ENCODE assay signal across 1 cellular context in the genomic region with DNA sequence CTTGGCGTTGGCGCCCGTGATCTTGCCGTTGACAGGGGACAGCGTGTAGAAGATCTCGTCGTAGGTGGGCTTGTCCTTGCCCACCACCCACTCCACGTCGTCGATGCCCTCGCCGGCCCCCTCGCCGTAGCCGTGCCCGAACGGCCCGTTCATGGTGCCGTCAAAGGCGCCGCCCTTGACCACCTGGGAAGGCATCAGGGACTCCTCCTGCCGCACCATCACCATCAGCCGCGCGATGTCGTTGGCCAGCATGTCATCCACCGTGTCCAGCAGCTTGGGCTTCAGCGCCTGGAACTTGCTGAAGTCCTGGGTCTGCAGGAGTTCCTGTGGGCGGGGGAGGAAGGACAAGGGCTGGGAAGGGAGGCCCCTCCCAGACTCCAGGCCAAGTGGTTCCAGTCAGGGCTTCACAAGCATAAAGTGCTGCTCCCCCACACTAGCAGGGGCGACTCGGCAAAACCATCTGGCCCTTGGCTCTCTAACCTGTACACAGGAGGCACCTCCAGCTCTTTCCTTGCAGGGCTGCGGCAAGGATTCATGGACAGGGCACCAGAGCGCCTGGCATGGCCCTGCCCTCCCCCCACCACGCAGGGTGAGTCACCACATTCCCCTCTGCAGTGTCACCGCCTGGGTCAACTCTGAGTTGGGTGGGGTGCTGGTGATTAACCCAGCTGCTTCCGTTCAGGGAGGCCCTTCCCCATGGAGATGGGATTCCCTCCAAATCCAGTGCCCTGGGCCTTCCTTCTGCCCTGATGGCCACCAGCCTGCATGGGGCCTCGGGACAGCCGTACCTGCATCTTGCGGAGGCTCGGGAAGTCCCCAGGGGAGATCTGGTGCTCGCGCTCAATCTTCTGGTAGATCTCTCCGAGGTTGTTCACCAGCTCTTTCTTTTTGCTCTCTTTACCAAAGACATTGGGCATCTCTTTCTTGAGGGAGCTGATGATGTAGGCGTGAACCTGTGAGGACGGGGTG.
TF ChIP-seq lines count a peak whose summit lies in the region.

No MANE protein-coding gene starts in this region.

TF ChIP-seq in K562, 482 proteins besides CTCF, POLR2A, EP300 and RAD21 (continued from another document and continues in another):
- no peak for TF ChIP-seq CTCFL (IDR thresholded peaks at IDR 0.05; ENCODE audit: borderline replicate concordance, insufficient read depth, low read depth, low read length, poor library complexity, severe bottlenecking)
- TF ChIP-seq, protein P1, sequence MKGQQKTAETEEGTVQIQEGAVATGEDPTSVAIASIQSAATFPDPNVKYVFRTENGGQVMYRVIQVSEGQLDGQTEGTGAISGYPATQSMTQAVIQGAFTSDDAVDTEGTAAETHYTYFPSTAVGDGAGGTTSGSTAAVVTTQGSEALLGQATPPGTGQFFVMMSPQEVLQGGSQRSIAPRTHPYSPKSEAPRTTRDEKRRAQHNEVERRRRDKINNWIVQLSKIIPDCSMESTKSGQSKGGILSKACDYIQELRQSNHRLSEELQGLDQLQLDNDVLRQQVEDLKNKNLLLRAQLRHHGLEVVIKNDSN (CRISPR knock-in tag; IDR thresholded peaks at IDR 0.05), result no peak
- no peak for TF ChIP-seq ARID2 (IDR thresholded peaks at IDR 0.05)
- TF ChIP-seq MAFG (tag; conservative IDR thresholded peaks at IDR 0.05), result 0 out of 2 replicates have a peak, but pooled peaks have one; percentile 25
- TF ChIP-seq STAT5B (CRISPR knock-in tag; IDR thresholded peaks at IDR 0.05), result no peak
- no peak for TF ChIP-seq ZNF239 (CRISPR knock-in tag; IDR thresholded peaks at IDR 0.05)
- TF ChIP-seq KHSRP (IDR thresholded peaks at IDR 0.05), result no peak
- TF ChIP-seq, protein P2, sequence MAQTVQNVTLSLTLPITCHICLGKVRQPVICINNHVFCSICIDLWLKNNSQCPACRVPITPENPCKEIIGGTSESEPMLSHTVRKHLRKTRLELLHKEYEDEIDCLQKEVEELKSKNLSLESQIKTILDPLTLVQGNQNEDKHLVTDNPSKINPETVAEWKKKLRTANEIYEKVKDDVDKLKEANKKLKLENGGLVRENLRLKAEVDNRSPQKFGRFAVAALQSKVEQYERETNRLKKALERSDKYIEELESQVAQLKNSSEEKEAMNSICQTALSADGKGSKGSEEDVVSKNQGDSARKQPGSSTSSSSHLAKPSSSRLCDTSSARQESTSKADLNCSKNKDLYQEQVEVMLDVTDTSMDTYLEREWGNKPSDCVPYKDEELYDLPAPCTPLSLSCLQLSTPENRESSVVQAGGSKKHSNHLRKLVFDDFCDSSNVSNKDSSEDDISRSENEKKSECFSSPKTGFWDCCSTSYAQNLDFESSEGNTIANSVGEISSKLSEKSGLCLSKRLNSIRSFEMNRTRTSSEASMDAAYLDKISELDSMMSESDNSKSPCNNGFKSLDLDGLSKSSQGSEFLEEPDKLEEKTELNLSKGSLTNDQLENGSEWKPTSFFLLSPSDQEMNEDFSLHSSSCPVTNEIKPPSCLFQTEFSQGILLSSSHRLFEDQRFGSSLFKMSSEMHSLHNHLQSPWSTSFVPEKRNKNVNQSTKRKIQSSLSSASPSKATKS (CRISPR knock-in tag; IDR thresholded peaks at IDR 0.05), result no peak
- TF ChIP-seq ETV5 (CRISPR knock-in tag; IDR thresholded peaks at IDR 0.05; ENCODE audit: low read depth), result peak; percentile 97
- TF ChIP-seq E2F5 (CRISPR knock-in tag; IDR thresholded peaks at IDR 0.05), result no peak
- TF ChIP-seq TFAM (CRISPR knock-in tag; conservative IDR thresholded peaks at IDR 0.05), result no peak
- peak; percentile 68; the same call in 1 of the 2 replicates for TF ChIP-seq NCOR1 (IDR thresholded peaks at IDR 0.05)
- TF ChIP-seq ZNF253 (CRISPR knock-in tag; conservative IDR thresholded peaks at IDR 0.05), result no peak
- peak; percentile 36; the same call in 1 of the 2 replicates for TF ChIP-seq LCOR (CRISPR knock-in tag; IDR thresholded peaks at IDR 0.05)
- TF ChIP-seq GABPB1 (CRISPR knock-in tag; IDR thresholded peaks at IDR 0.05), result peak; percentile 63; the same call in 1 of the 2 replicates
- peak; percentile 42 for TF ChIP-seq TAL1 (IDR thresholded peaks at IDR 0.05)
- peak; percentile 99 for TF ChIP-seq JUND (IDR thresholded peaks at IDR 0.05; ENCODE audit: borderline replicate concordance, low read depth, low read length)
- TF ChIP-seq JUND (tag; IDR thresholded peaks at IDR 0.05; ENCODE audit: borderline replicate concordance, low read depth, low read length), result peak; percentile 99
- TF ChIP-seq ZNF609 (CRISPR knock-in tag; IDR thresholded peaks at IDR 0.05; ENCODE audit: borderline replicate concordance), result no peak
- TF ChIP-seq ETS2 (tag; IDR thresholded peaks at IDR 0.05; ENCODE audit: borderline replicate concordance, poor library complexity, severe bottlenecking), result no peak
- TF ChIP-seq NFIX (CRISPR knock-in tag; IDR thresholded peaks at IDR 0.05; ENCODE audit: low read depth), result no peak
- TF ChIP-seq SREBF2 (CRISPR knock-in tag; IDR thresholded peaks at IDR 0.05), result no peak
- no peak for TF ChIP-seq CBFB (CRISPR knock-in tag; IDR thresholded peaks at IDR 0.05)
- no peak for TF ChIP-seq SNIP1 (IDR thresholded peaks at IDR 0.05; ENCODE audit: low read depth)
- TF ChIP-seq HLTF (IDR thresholded peaks at IDR 0.05), result no peak
- no peak for TF ChIP-seq TRIM28 (IDR thresholded peaks at IDR 0.05)
- no peak for TF ChIP-seq NR2C2 (CRISPR knock-in tag; IDR thresholded peaks at IDR 0.05)
- no peak; the same call in 1 of the 2 replicates for TF ChIP-seq NR2C2 (tag; IDR thresholded peaks at IDR 0.05)
- 0 out of 2 replicates have a peak, but pooled peaks have one; percentile 33 for TF ChIP-seq ZNF263 (CRISPR knock-in tag; IDR thresholded peaks at IDR 0.05; ENCODE audit: borderline replicate concordance)
- TF ChIP-seq SMAD3 (CRISPR knock-in tag; conservative IDR thresholded peaks at IDR 0.05), result no peak
- no peak for TF ChIP-seq MYBL2 (IDR thresholded peaks at IDR 0.05; ENCODE audit: low read depth)
- TF ChIP-seq MYBL2 (CRISPR knock-in tag; IDR thresholded peaks at IDR 0.05; ENCODE audit: borderline replicate concordance), result no peak
- TF ChIP-seq HBP1 (CRISPR knock-in tag; IDR thresholded peaks at IDR 0.05), result no peak
- TF ChIP-seq SP1 (CRISPR knock-in tag; IDR thresholded peaks at IDR 0.05), result peak; percentile 34; the same call in 1 of the 2 replicates
- no peak for TF ChIP-seq NFYB (IDR thresholded peaks at IDR 0.05; ENCODE audit: extremely low read depth, insufficient read length)
- peak in 1 of 2 experiments; percentile 52; a peak in 1 of 4 replicates for TF ChIP-seq NONO (IDR thresholded peaks at IDR 0.05; ENCODE audit: low read depth in 2 of 2, low read length in 1 of 2)
- TF ChIP-seq SAP30 (IDR thresholded peaks at IDR 0.05; ENCODE audit: borderline replicate concordance, insufficient read depth, low read depth, low read length, poor library complexity, severe bottlenecking), result no peak
- no peak for TF ChIP-seq SMARCB1 (IDR thresholded peaks at IDR 0.05; ENCODE audit: insufficient read length, low read depth)
- peak; percentile 65; the same call in 1 of the 2 replicates for TF ChIP-seq ZNF175 (CRISPR knock-in tag; IDR thresholded peaks at IDR 0.05; ENCODE audit: low read depth)
- TF ChIP-seq PHTF2 (CRISPR knock-in tag; IDR thresholded peaks at IDR 0.05), result no peak
